In genomic region chr9:133348763-133349573, GRCh38 we compare ENCODE assay signal across 9 cellular contexts. TPM values are rescaled to one million over a fixed set of nuclear protein-coding genes. Genes with fewer than 3 reads are reported as not detected.
DNase-seq lines count a peak whose midpoint lies in the region; ATAC-seq, FAIRE-seq and TF ChIP-seq lines count a peak whose summit lies in the region.
"Had no signal": no experiment of that assay in that cellular context is flagged by ENCODE, and none has a peak within 500 bp of the region (broad histone marks: within the 10 kb centered on the region; RNA-seq: fewer than 3 reads in every experiment).

No MANE protein-coding gene starts in this region.

- intact Hi-C loops in sciatic nerve (cut with DNase I) = no loop called here

- H3K4me3 ChIP-seq in keratinocyte (ENCODE audit: control insufficient read depth in 2 of 3, extremely low read depth in 1 of 3, insufficient read depth in 2 of 3, low read depth in 1 of 3, low read length in 3 of 3) (peak overlapping the region; percentile 86 to 92 (median 92)), subcutaneous abdominal adipose tissue (ENCODE audit: low read depth in 1 of 5, low read length in 5 of 5) (peak overlapping the region; percentile 84 to 99 (median 95))

- H3K36me3 Mint-ChIP-seq in activated naive CD8-positive, alpha-beta T cell treated with anti-CD3 and anti-CD28 coated beads for 36 hours = peaks cover 67% of the 10 kb centered on the region

- no peak overlapping the region for H2AFZ ChIP-seq in keratinocyte (ENCODE audit: control insufficient read depth, low read length)

- H3K4me1 ChIP-seq in keratinocyte (ENCODE audit: control insufficient read depth, extremely low read depth, insufficient read depth, low read length) = peaks cover 19% of the 10 kb centered on the region
- peaks cover 10 to 42% (median 35%) of the 10 kb centered on the region in 5 donors for H3K4me1 ChIP-seq in subcutaneous abdominal adipose tissue (ENCODE audit: control insufficient read depth in 5 of 5, insufficient read depth in 5 of 5, low read length in 5 of 5)

- peaks cover 44% of the 10 kb centered on the region for H3K4me1 Mint-ChIP-seq in activated naive CD8-positive, alpha-beta T cell treated with anti-CD3 and anti-CD28 coated beads for 36 hours

- H3K4me3 Mint-ChIP-seq in activated naive CD8-positive, alpha-beta T cell treated with anti-CD3 and anti-CD28 coated beads for 36 hours = peak overlapping the region; percentile 100

- H3K9ac ChIP-seq in keratinocyte (ENCODE audit: control insufficient read depth, extremely low read depth, insufficient read depth, low read length) (peak overlapping the region; percentile 97), subcutaneous abdominal adipose tissue (ENCODE audit: low read length in 5 of 5) (peak overlapping the region; percentile 75 to 99 (median 99))

- dilution Hi-C loops in keratinocyte (cut with MboI; ENCODE audit: extremely low pct_ligation_motif_present, low sequenced_read_pairs) = no loop called here

- H3K36me3 ChIP-seq in keratinocyte (ENCODE audit: control insufficient read depth in 2 of 2, extremely low read depth in 1 of 2, insufficient read depth in 2 of 2, low read length in 2 of 2) (peaks cover 52% of the 10 kb centered on the region in 2 experiments), subcutaneous abdominal adipose tissue (ENCODE audit: control insufficient read depth in 5 of 5, insufficient read depth in 5 of 5, low read length in 5 of 5) (peaks cover 5 to 70% (median 58%) of the 10 kb centered on the region in 5 donors)

- no peak for TF ChIP-seq CTCF in keratinocyte (optimal IDR thresholded peaks at IDR 0.05 in 1 of 3, IDR thresholded peaks at IDR 0.05 in 1 of 3, conservative IDR thresholded peaks at IDR 0.05 in 1 of 3; ENCODE audit: extremely low read depth in 1 of 3, insufficient read depth in 2 of 3, low read length in 3 of 3)

- H3K79me2 ChIP-seq in keratinocyte (ENCODE audit: control insufficient read depth, insufficient read depth, low read length) = peaks cover 45% of the 10 kb centered on the region

- H3K27me3 Mint-ChIP-seq in activated naive CD8-positive, alpha-beta T cell treated with anti-CD3 and anti-CD28 coated beads for 36 hours = peaks cover 4% of the 10 kb centered on the region

- H3K4me2 ChIP-seq in keratinocyte (ENCODE audit: control insufficient read depth, extremely low read depth, insufficient read depth, low read depth, low read length) = peak overlapping the region; percentile 97

- H3K9me3 Mint-ChIP-seq in activated naive CD8-positive, alpha-beta T cell treated with anti-CD3 and anti-CD28 coated beads for 36 hours = no peaks in the 10 kb centered on the region

- H3K9me3 ChIP-seq in keratinocyte (ENCODE audit: control insufficient read depth, low read depth, low read length) = no peaks in the 10 kb centered on the region
- peaks cover 0 to 2% (median 0%) of the 10 kb centered on the region in 5 donors for H3K9me3 ChIP-seq in subcutaneous abdominal adipose tissue (ENCODE audit: control insufficient read depth in 5 of 5, low read length in 5 of 5)

- DNase-seq in DMS53 (lab: John Stamatoyannopoulos, UW) (peak; percentile 63), DMS53 treated with DMSO at 0.1 percent for 48 hours (lab: John Stamatoyannopoulos, UW; ENCODE audit: unreplicated experiment) (no peak), keratinocyte (ENCODE audit: low read depth, low spot score) (no peak), AG20443 (ENCODE audit: low spot score) (no peak), sciatic nerve (ENCODE audit: low spot score) (no peak), GOT3 (lab: John Stamatoyannopoulos, UW) (no peak)
- DNase-seq in activated naive CD8-positive, alpha-beta T cell treated with anti-CD3 and anti-CD28 coated beads for 36 hours = no peak

- FAIRE-seq in keratinocyte (lab: Jason Lieb, UNC) = peak; percentile 17
- FAIRE-seq: A204.1 had no signal

- H3K27ac Mint-ChIP-seq in activated naive CD8-positive, alpha-beta T cell treated with anti-CD3 and anti-CD28 coated beads for 36 hours = peak overlapping the region; percentile 99

- no peaks in the 10 kb centered on the region for H3K27me3 ChIP-seq in keratinocyte (ENCODE audit: control insufficient read depth, extremely low read depth, insufficient read depth, low read length)
- no peaks in the 10 kb centered on the region for H3K27me3 ChIP-seq in subcutaneous abdominal adipose tissue (ENCODE audit: control insufficient read depth in 5 of 5, insufficient read depth in 4 of 5, low read length in 5 of 5)

- peaks cover 13% of the 10 kb centered on the region for H4K20me1 ChIP-seq in keratinocyte (ENCODE audit: control insufficient read depth, extremely low read depth, insufficient read depth, low read length)

- H3K9me1 ChIP-seq in keratinocyte (ENCODE audit: control insufficient read depth, extremely low read depth, insufficient read depth, low read length) = no peaks in the 10 kb centered on the region

- H3K27ac ChIP-seq in keratinocyte (ENCODE audit: control insufficient read depth, insufficient read depth, low read length) = peak overlapping the region; percentile 97
- H3K27ac ChIP-seq in subcutaneous abdominal adipose tissue (ENCODE audit: low read depth, low read length) = peak overlapping the region; percentile 92

- ATAC-seq in sciatic nerve = no peak

RNA-seq across cellular contexts. Expression of gene RPL7A, which starts 0.9 kb away (rescaled TPM):
- 1,000 to 10,000 TPM; 3,142 to 3,195 TPM for total RNA-seq in activated naive CD8-positive, alpha-beta T cell treated with anti-CD3 and anti-CD28 coated beads for 36 hours
- 2,394 to 3,298 TPM (median 2,684 TPM) in 3 replicates for polyA plus RNA-seq in keratinocyte
- 1,320 TPM for polyA plus RNA-seq in keratinocyte (2011; ENCODE audit: low read depth)
- 3,782 and 4,157 TPM in 2 replicates for polyA plus RNA-seq in keratinocyte (2011; cell fraction: cytosol; rRNA removed)
- 1,072 and 1,201 TPM in 2 replicates for polyA plus RNA-seq in keratinocyte (2011; cell fraction: nucleus; rRNA removed)
- polyA plus RNA-seq in keratinocyte (2012; ENCODE audit: low replicate concordance) = 2,384 and 2,909 TPM in 2 replicates
- 1,498 to 3,012 TPM (median 2,133 TPM) in 3 replicates for polyA minus RNA-seq in keratinocyte
- 1,283 TPM for polyA minus RNA-seq in keratinocyte (2011; cell fraction: cytosol; rRNA and poly(A)+ RNA removed)
- 279 and 333 TPM in 2 replicates for polyA minus RNA-seq in keratinocyte (2011; cell fraction: nucleus; rRNA and poly(A)+ RNA removed)
- 1,196 TPM for total RNA-seq in sciatic nerve

RNA-seq across cellular contexts. Expression of gene MED22, which starts 1.0 kb away (rescaled TPM):
- total RNA-seq in activated naive CD8-positive, alpha-beta T cell treated with anti-CD3 and anti-CD28 coated beads for 36 hours = 10 to 100 TPM; 42.3 to 45.2 TPM
- 15.3 to 25.6 TPM (median 15.9 TPM) in 3 replicates for polyA plus RNA-seq in keratinocyte
- polyA plus RNA-seq in keratinocyte (2011; ENCODE audit: low read depth) = 3.0 TPM
- 10.8 and 18.5 TPM in 2 replicates for polyA plus RNA-seq in keratinocyte (2011; cell fraction: cytosol; rRNA removed)
- polyA plus RNA-seq in keratinocyte (2011; cell fraction: nucleus; rRNA removed) = 28.7 and 31.8 TPM in 2 replicates
- 7.5 and 16.9 TPM in 2 replicates for polyA plus RNA-seq in keratinocyte (2012; ENCODE audit: low replicate concordance)
- 17.5 to 36.0 TPM (median 33.2 TPM) in 3 replicates for polyA minus RNA-seq in keratinocyte
- 17.3 TPM for polyA minus RNA-seq in keratinocyte (2011; cell fraction: cytosol; rRNA and poly(A)+ RNA removed)
- polyA minus RNA-seq in keratinocyte (2011; cell fraction: nucleus; rRNA and poly(A)+ RNA removed) = 10.7 and 12.0 TPM in 2 replicates
- total RNA-seq in sciatic nerve = 36.2 TPM

RNA-seq across cellular contexts. Expression of gene SURF1, which starts 7.3 kb away (rescaled TPM):
- total RNA-seq in activated naive CD8-positive, alpha-beta T cell treated with anti-CD3 and anti-CD28 coated beads for 36 hours = 10 to 100 TPM; 25.4 to 26.6 TPM
- 31.1 to 34.0 TPM (median 32.9 TPM) in 3 replicates for polyA plus RNA-seq in keratinocyte
- polyA plus RNA-seq in keratinocyte (2011; ENCODE audit: low read depth) = 18.6 TPM
- 29.0 and 29.1 TPM in 2 replicates for polyA plus RNA-seq in keratinocyte (2011; cell fraction: cytosol; rRNA removed)
- polyA plus RNA-seq in keratinocyte (2011; cell fraction: nucleus; rRNA removed) = 23.9 and 24.3 TPM in 2 replicates
- 28.9 and 30.4 TPM in 2 replicates for polyA plus RNA-seq in keratinocyte (2012; ENCODE audit: low replicate concordance)
- polyA minus RNA-seq in keratinocyte = 13.5 to 15.6 TPM (median 15.2 TPM) in 3 replicates
- 11.5 TPM for polyA minus RNA-seq in keratinocyte (2011; cell fraction: cytosol; rRNA and poly(A)+ RNA removed)
- 5.4 and 6.2 TPM in 2 replicates for polyA minus RNA-seq in keratinocyte (2011; cell fraction: nucleus; rRNA and poly(A)+ RNA removed)
- total RNA-seq in sciatic nerve = 40.9 TPM

RNA-seq across cellular contexts. Expression of gene SURF2, which starts 7.4 kb away (rescaled TPM):
- total RNA-seq in activated naive CD8-positive, alpha-beta T cell treated with anti-CD3 and anti-CD28 coated beads for 36 hours = 10 to 100 TPM; 30.7 to 32.2 TPM
- 21.2 to 29.0 TPM (median 28.2 TPM) in 3 replicates for polyA plus RNA-seq in keratinocyte
- 26.6 TPM for polyA plus RNA-seq in keratinocyte (2011; ENCODE audit: low read depth)
- polyA plus RNA-seq in keratinocyte (2011; cell fraction: cytosol; rRNA removed) = 21.7 and 46.2 TPM in 2 replicates
- polyA plus RNA-seq in keratinocyte (2011; cell fraction: nucleus; rRNA removed) = 10.8 and 13.1 TPM in 2 replicates
- 38.6 and 45.6 TPM in 2 replicates for polyA plus RNA-seq in keratinocyte (2012; ENCODE audit: low replicate concordance)
- 7.5 to 19.6 TPM (median 10.1 TPM) in 3 replicates for polyA minus RNA-seq in keratinocyte
- 34.5 TPM for polyA minus RNA-seq in keratinocyte (2011; cell fraction: cytosol; rRNA and poly(A)+ RNA removed)
- 5.5 and 5.9 TPM in 2 replicates for polyA minus RNA-seq in keratinocyte (2011; cell fraction: nucleus; rRNA and poly(A)+ RNA removed)
- total RNA-seq in sciatic nerve = 13.6 TPM

RNA-seq across cellular contexts. Expression of gene SURF6, which starts 13.0 kb away (rescaled TPM):
- 10 to 100 TPM; 31.8 to 33.0 TPM for total RNA-seq in activated naive CD8-positive, alpha-beta T cell treated with anti-CD3 and anti-CD28 coated beads for 36 hours
- polyA plus RNA-seq in keratinocyte = 11.8 to 13.0 TPM (median 12.4 TPM) in 3 replicates
- polyA plus RNA-seq in keratinocyte (2011; ENCODE audit: low read depth) = 5.7 TPM
- polyA plus RNA-seq in keratinocyte (2011; cell fraction: cytosol; rRNA removed) = 5.7 and 15.4 TPM in 2 replicates
- 16.9 and 26.8 TPM in 2 replicates for polyA plus RNA-seq in keratinocyte (2011; cell fraction: nucleus; rRNA removed)
- 7.4 and 26.1 TPM in 2 replicates for polyA plus RNA-seq in keratinocyte (2012; ENCODE audit: low replicate concordance)
- 3.5 to 9.2 TPM (median 4.1 TPM) in 3 replicates for polyA minus RNA-seq in keratinocyte
- polyA minus RNA-seq in keratinocyte (2011; cell fraction: cytosol; rRNA and poly(A)+ RNA removed) = 17.3 TPM
- 6.2 and 7.8 TPM in 2 replicates for polyA minus RNA-seq in keratinocyte (2011; cell fraction: nucleus; rRNA and poly(A)+ RNA removed)
- total RNA-seq in sciatic nerve = 17.3 TPM
